Comparison of ENCODE assay signal across 5 cellular contexts in the genomic region with DNA sequence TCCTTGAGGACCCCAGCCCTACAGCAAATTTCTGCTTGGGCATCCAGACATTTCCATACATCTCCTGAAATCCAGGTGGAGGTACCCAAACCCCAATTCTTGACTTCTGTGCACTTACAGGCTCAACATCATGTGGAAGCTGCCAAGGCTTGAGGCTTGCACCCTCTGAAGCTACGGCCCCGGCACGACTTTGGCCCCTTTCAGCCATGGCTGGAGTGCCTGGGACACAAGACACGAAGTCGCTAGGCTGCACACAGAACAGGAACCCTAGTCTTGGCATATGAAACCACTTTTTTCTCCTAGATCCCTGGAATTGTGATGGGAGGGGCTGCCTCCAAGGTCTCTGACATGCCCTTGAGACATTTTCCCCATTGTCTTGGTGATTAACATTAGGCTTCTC.
"Had no signal": no experiment of that assay in that cellular context is flagged by ENCODE, and none has a peak within 500 bp of the region (broad histone marks: within the 10 kb centered on the region; RNA-seq: fewer than 3 reads in every experiment).

No MANE protein-coding gene starts in this region.

- DNase-seq: IMR-90, KBM-7, KG1 had no signal

- H3K4me3 ChIP-seq: K562 had no signal

- H3K27ac ChIP-seq: HL-60 had no signal
